8 cellular contexts compared by ENCODE assay signal in genomic region chr1:147598631-147599361, GRCh38. TPM values are rescaled to one million over a fixed set of nuclear protein-coding genes. Genes with fewer than 3 reads are reported as not detected.
DNase-seq lines count a peak whose midpoint lies in the region; ATAC-seq and TF ChIP-seq lines count a peak whose summit lies in the region.

No MANE protein-coding gene starts in this region.

- H3K27me3 ChIP-seq in endodermal cell (ENCODE audit: control insufficient read depth, insufficient read depth, low read length, poor library complexity, severe bottlenecking) (no peaks in the 10 kb centered on the region), stomach (no peaks in the 10 kb centered on the region)

- H3K4me3 ChIP-seq in endodermal cell (ENCODE audit: low read length) = peak overlapping the region; percentile 85
- H3K4me3 ChIP-seq in stomach = peak overlapping the region; percentile 68 to 88 (median 70)

- H3K27me3 Mint-ChIP-seq in IgD-negative memory B cell (no peaks in the 10 kb centered on the region), endodermal cell (ENCODE audit: insufficient read depth) (no peaks in the 10 kb centered on the region)

- H3K4me1 Mint-ChIP-seq in IgD-negative memory B cell = peaks cover 3 to 15% (median 9%) of the 10 kb centered on the region in 3 donors
- H3K4me1 Mint-ChIP-seq in endodermal cell = peaks cover 22% of the 10 kb centered on the region

- no peaks in the 10 kb centered on the region for H3K9me3 Mint-ChIP-seq in IgD-negative memory B cell
- no peaks in the 10 kb centered on the region for H3K9me3 Mint-ChIP-seq in endodermal cell

- no peak for TF ChIP-seq CTCF in 22Rv1 (IDR thresholded peaks at IDR 0.05)
- no peak for TF ChIP-seq CTCF in endodermal cell (conservative IDR thresholded peaks at IDR 0.05)
- no peak for TF ChIP-seq CTCF in stomach (IDR thresholded peaks at IDR 0.05)

- H3K36me3 ChIP-seq in endodermal cell (ENCODE audit: control insufficient read depth, insufficient read depth, low read length) = no peaks in the 10 kb centered on the region
- no peaks in the 10 kb centered on the region for H3K36me3 ChIP-seq in stomach

- H3K27ac Mint-ChIP-seq in IgD-negative memory B cell = peak overlapping the region in 2 of 3 donors; percentile 56 to 69
- peak overlapping the region; percentile 73 for H3K27ac Mint-ChIP-seq in endodermal cell

- ATAC-seq in GM19351 (IDR thresholded peaks at IDR 0.05; ENCODE audit: unreplicated experiment) = peak; percentile 11

- intact Hi-C loops in stomach (cut with DNase I; ENCODE audit: low total_unique reads) = no loop called here

- no peak for TF ChIP-seq EP300 in stomach (IDR thresholded peaks at IDR 0.05)

- peak overlapping the region; percentile 75 to 93 (median 89) for H3K4me3 Mint-ChIP-seq in IgD-negative memory B cell
- peak overlapping the region; percentile 74 for H3K4me3 Mint-ChIP-seq in endodermal cell

- H3K36me3 Mint-ChIP-seq in IgD-negative memory B cell = peaks cover 2% of the 10 kb centered on the region
- H3K36me3 Mint-ChIP-seq in endodermal cell (ENCODE audit: low read depth) = no peaks in the 10 kb centered on the region

- 12 to 18% methylated on average over 15 to 30 of the region's 30 CpGs for WGBS in endodermal cell (ENCODE audit: insufficient coverage in 1 of 2, insufficient read length in 1 of 2), 2 experiments
- 6 to 10% (median 8%) methylated on average over 28 to 30 of the region's 30 CpGs for WGBS in stomach, 5 donors

- peak overlapping the region; percentile 75 for H3K27ac ChIP-seq in 22Rv1
- H3K27ac ChIP-seq in endodermal cell (ENCODE audit: low read depth, low read length) = peak overlapping the region; percentile 87
- peak overlapping the region; percentile 78 to 94 (median 93) for H3K27ac ChIP-seq in stomach

- DNase-seq in activated CD4-positive, alpha-beta T cell treated with anti-CD3 and anti-CD28 coated beads, Interleukin-2, amount 50 U/mL, for 48 hours = peak; percentile 32 to 43
- DNase-seq in endodermal cell (peak; percentile 50), mucosa of gallbladder (ENCODE audit: low spot score) (peak; percentile 16), stomach (peak; percentile 29), COLO829 (ENCODE audit: low spot score) (no peak)

- H3K9ac ChIP-seq in endodermal cell (ENCODE audit: extremely low read depth, low read length, poor library complexity, severe bottlenecking) = peak overlapping the region; percentile 72

- H3K4me1 ChIP-seq in endodermal cell (ENCODE audit: control insufficient read depth, insufficient read depth, low read length) (peaks cover 5% of the 10 kb centered on the region), stomach (peaks cover 0 to 33% (median 26%) of the 10 kb centered on the region in 4 donors)

- TF ChIP-seq POLR2A in stomach (IDR thresholded peaks at IDR 0.05) = no peak

- H3K9me3 ChIP-seq in endodermal cell (ENCODE audit: control insufficient read depth, low read length) (no peaks in the 10 kb centered on the region), stomach (no peaks in the 10 kb centered on the region)

RNA-seq across cellular contexts. Expression of gene BCL9, which starts 57.5 kb away (rescaled TPM):
- 1.2 TPM for polyA plus RNA-seq in IgD-negative memory B cell
- 10 to 100 TPM; 63.8 to 77.5 TPM for total RNA-seq in endodermal cell
- polyA plus RNA-seq in endodermal cell (2013, experiment 1 of 2) = 53.2 TPM
- polyA plus RNA-seq in endodermal cell (2013, experiment 2 of 2) = 51.7 TPM
- 23.6 TPM for total RNA-seq in mucosa of gallbladder
- 10 to 100 TPM in 1 of 5 donors, 1 to 10 TPM in 4; 1.4 to 47.5 (median 5.5) TPM for total RNA-seq in stomach
- 1 to 10 TPM; 3.3 to 6.9 (median 4.4) TPM for polyA plus RNA-seq in stomach
